In the genomic region with DNA sequence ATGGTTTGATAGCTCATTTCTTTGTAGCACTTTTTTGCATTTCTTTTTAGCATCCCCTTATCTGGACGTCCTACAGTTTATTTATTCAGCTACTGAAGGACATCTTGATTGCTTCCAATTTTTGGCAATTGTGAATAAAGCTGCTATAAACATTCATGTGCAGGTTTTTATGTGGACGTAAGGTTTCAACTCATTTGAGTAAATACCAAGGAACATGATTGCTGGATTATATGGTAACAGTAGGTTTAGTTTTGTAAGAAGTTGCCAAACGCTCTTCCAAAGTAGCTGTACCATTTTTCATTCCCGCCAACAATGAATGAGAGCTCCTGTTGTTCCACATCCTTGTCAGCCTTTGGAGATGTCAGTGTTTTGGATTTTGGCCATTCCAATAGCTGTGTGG, we compare ENCODE assay signal across 26 cellular contexts.
"Had no signal": no experiment of that assay in that cellular context is flagged by ENCODE, and none has a peak within 500 bp of the region (broad histone marks: within the 10 kb centered on the region; RNA-seq: fewer than 3 reads in every experiment).

No MANE protein-coding gene starts in this region.

- H3K27ac ChIP-seq: stomach, suprapubic skin, testis, thoracic aorta, thyroid gland, tibial artery, tibial nerve, transverse colon, upper lobe of left lung, upper lobe of right lung, uterus, vagina had no signal

- H3K4me3 ChIP-seq: stomach, suprapubic skin, testis, thoracic aorta, thyroid gland, tibial artery, tibial nerve, transverse colon, upper lobe of left lung, upper lobe of right lung, uterus, vagina had no signal

- ATAC-seq: stimulated activated effector memory CD8-positive, alpha-beta T cell treated with anti-CD3 and anti-CD28 coated beads, Interleukin-12 subunit alpha, Interleukin-12 subunit beta, amount 100 ng/mL, for 72 hours; stimulated activated memory B cell treated with anti-CD40 and anti-IgM and Interleukin-4, amounts not matched to agents 10 μg/mL and 1 μg/mL and 100 μg/mL, for 72 hours; stimulated activated naive B cell treated with anti-CD40 and anti-IgM and Interleukin-4, amounts not matched to agents 10 μg/mL and 1 μg/mL and 100 μg/mL, for 72 hours; stimulated activated naive CD8-positive, alpha-beta T cell treated with anti-CD3 and anti-CD28 coated beads, Interleukin-15, amount 100 ng/mL, for 72 hours; stimulated activated naive CD8-positive, alpha-beta T cell treated with anti-CD3 and anti-CD28 coated beads, Interleukin-15, Interleukin-2, amounts not matched to agents 100 U/mL and 50 U/mL, for 24 hours; upper lobe of right lung had no signal

- DNase-seq: stimulated activated CD4-positive, alpha-beta T cell treated with anti-CD3 and anti-CD28 coated beads, Interleukin-2, amount 100 ng/mL, for 48 hours; stimulated activated CD4-positive, alpha-beta T cell treated with anti-CD3 and anti-CD28 coated beads, Interleukin-4, amount 100 ng/mL, for 1 hour; stimulated activated CD4-positive, alpha-beta T cell treated with anti-CD3 and anti-CD28 coated beads, Interleukin-4, amount 100 ng/mL, for 24 hours; stimulated activated CD4-positive, alpha-beta T cell treated with anti-CD3 and anti-CD28 coated beads, Interleukin-4, amount 100 ng/mL, for 4 hours; stimulated activated CD8-positive, alpha-beta memory T cell treated with anti-CD3 and anti-CD28 coated beads, Interleukin-4, amount 100 ng/mL, for 48 hours; stimulated activated naive B cell treated with anti-CD40 and anti-IgM and Interleukin-4, amounts not matched to agents 10 μg/mL and 1 μg/mL and 100 μg/mL, for 72 hours; stimulated activated naive CD4-positive, alpha-beta T cell; stimulated activated naive CD4-positive, alpha-beta T cell treated with Interleukin-2 at 50 U/mL for 16 hours; stimulated activated naive CD8-positive, alpha-beta T cell treated with anti-CD3 and anti-CD28 coated beads, Interleukin-15, amount 100 ng/mL, for 72 hours; stimulated activated naive CD8-positive, alpha-beta T cell treated with anti-CD3 and anti-CD28 coated beads, Interleukin-15, Interleukin-2, amounts not matched to agents 100 U/mL and 50 U/mL, for 24 hours; stomach; substantia nigra; testis; thyroid gland; tibial artery; transverse colon; trophoblast cell; upper lobe of left lung; upper lobe of right lung; uterus had no signal
